7 cellular contexts compared by ENCODE assay signal in the genomic region with DNA sequence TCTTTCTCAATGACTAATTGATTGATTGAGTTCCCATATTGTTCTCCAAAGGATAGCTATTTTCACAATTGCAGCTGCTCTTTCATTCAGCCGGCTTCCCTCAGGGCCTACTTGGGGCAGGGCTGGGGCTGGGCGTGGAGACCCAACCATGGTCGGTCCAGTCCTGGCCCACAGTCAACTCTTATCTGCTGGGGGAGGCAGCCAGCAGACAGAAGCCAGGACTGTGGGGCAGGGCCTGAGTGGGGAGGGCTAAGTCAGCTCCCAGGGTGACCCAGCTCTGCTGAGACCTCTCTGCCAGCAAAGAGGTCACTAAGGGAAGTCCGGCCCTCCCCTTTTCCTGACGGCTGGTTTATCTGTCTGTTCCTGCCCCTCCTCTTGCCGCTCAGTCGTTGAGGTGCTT.
"Had no signal": no experiment of that assay in that cellular context is flagged by ENCODE, and none has a peak within 500 bp of the region (broad histone marks: within the 10 kb centered on the region; RNA-seq: fewer than 3 reads in every experiment).

No MANE protein-coding gene starts in this region.

- DNase-seq: H9, HCEC 1CT, KBM-7 had no signal

- H3K4me2 ChIP-seq: GM23338, KMS-11 had no signal

- ATAC-seq: GM23338, HepG2 had no signal

- H3K4me3 ChIP-seq: GM23338 had no signal

- H3K27ac ChIP-seq: HL-60, KMS-11 had no signal

- H3K9ac ChIP-seq: KMS-11 had no signal
